Comparison of ENCODE assay signal across 17 cellular contexts in genomic region chr19:48051345-48052033, GRCh38. TPM values are rescaled to one million over a fixed set of nuclear protein-coding genes. Genes with fewer than 3 reads are reported as not detected.
DNase-seq lines count a peak whose midpoint lies in the region; ATAC-seq, FAIRE-seq and TF ChIP-seq lines count a peak whose summit lies in the region.
"Had no signal": no experiment of that assay in that cellular context is flagged by ENCODE, and none has a peak within 500 bp of the region (broad histone marks: within the 10 kb centered on the region; RNA-seq: fewer than 3 reads in every experiment).

No MANE protein-coding gene starts in this region.

- no peaks in the 10 kb centered on the region for H3K9me3 Mint-ChIP-seq in activated T-cell treated with anti-CD3 and anti-CD28 coated beads, Interleukin-2, amount 50 U/mL, for 24 hours

- no peaks in the 10 kb centered on the region for H3K4me1 Mint-ChIP-seq in activated T-cell treated with anti-CD3 and anti-CD28 coated beads, Interleukin-2, amount 50 U/mL, for 24 hours (ENCODE audit: low read depth)
- H3K4me1 Mint-ChIP-seq: CD4-positive, alpha-beta memory T cell had no signal

- H3K27ac ChIP-seq in A549 = no peak overlapping the region
- H3K27ac ChIP-seq: C4-2B had no signal

- no peak for TF ChIP-seq EP300 in A549 (IDR thresholded peaks at IDR 0.05)

- H3K36me3 Mint-ChIP-seq in activated T-cell treated with anti-CD3 and anti-CD28 coated beads, Interleukin-2, amount 50 U/mL, for 24 hours (ENCODE audit: low read depth) = peaks cover 2% of the 10 kb centered on the region

- POLR2A ChIA-PET in A549 (lab: Yijun Ruan, JAX) = no interaction called here
- POLR2A ChIA-PET in HEK293T (lab: Yijun Ruan, JAX) = no interaction called here

- TF ChIP-seq POLR2A in A549 (IDR thresholded peaks at IDR 0.05; ENCODE audit: low read length) = no peak

- WGBS in A549 (ENCODE audit: missing lambda C conversion rate) = 46% methylated on average over 10 of the region's 10 CpGs

- TF ChIP-seq CTCF in A549 (IDR thresholded peaks at IDR 0.05) = no peak

- H3K9me3 ChIP-seq in A549 = peaks cover 21% of the 10 kb centered on the region

- H3K27ac Mint-ChIP-seq in activated T-cell treated with anti-CD3 and anti-CD28 coated beads, Interleukin-2, amount 50 U/mL, for 24 hours = no peak overlapping the region
- H3K27ac Mint-ChIP-seq: CD4-positive, alpha-beta memory T cell had no signal

- CTCF ChIA-PET in A549 (lab: Yijun Ruan, JAX) (interaction anchor here (1.1 to 1.3 kb wide), 2 partner anchors 22 to 88 kb away, joined by 3 to 4 read pairs; no protein-coding TSS in a partner anchor), HEK293T (lab: Yijun Ruan, JAX) (interaction anchor here (0.5 kb wide), 1 partner anchor 50 kb away, joined by 3 read pairs; no protein-coding TSS in a partner anchor)

- TF ChIP-seq RAD21 in A549 (conservative IDR thresholded peaks at IDR 0.05 in 1 of 2, IDR thresholded peaks at IDR 0.05 in 1 of 2) = no peak

- no peak for ATAC-seq in A549
- no peak for ATAC-seq in HG02981 (IDR thresholded peaks at IDR 0.05; ENCODE audit: unreplicated experiment)

- peaks cover 5% of the 10 kb centered on the region for H3K27me3 Mint-ChIP-seq in activated T-cell treated with anti-CD3 and anti-CD28 coated beads, Interleukin-2, amount 50 U/mL, for 24 hours

- H3K4me2 ChIP-seq in A549 = no peak overlapping the region

- H3K4me3 Mint-ChIP-seq in activated T-cell treated with anti-CD3 and anti-CD28 coated beads, Interleukin-2, amount 50 U/mL, for 24 hours = no peak overlapping the region
- H3K4me3 Mint-ChIP-seq: CD4-positive, alpha-beta memory T cell had no signal

- DNase-seq in A549 (ENCODE audit: low read depth in 1 of 2, low spot score in 1 of 2) (no peak), HEK293T (ENCODE audit: extremely low spot score) (no peak), NAMALWA (ENCODE audit: low spot score) (peak; percentile 9), UCSD-AML1 (lab: John Stamatoyannopoulos, UW; ENCODE audit: unreplicated experiment) (peak; percentile 14), mucosa of gallbladder (ENCODE audit: low spot score) (no peak)
- DNase-seq in activated T-cell treated with anti-CD3 and anti-CD28 coated beads, Interleukin-2, amount 50 U/mL, for 24 hours = no peak
- no peak for DNase-seq in activated CD4-positive, alpha-beta T cell treated with anti-CD3 and anti-CD28 coated beads, Interleukin-2, amount 50 U/mL, for 4 hours
- DNase-seq: BE2C; CD4-positive, alpha-beta memory T cell; COR-L47; GF-D8; HCEC 1CT had no signal

- H3K4me3 ChIP-seq in A549 = no peak overlapping the region

- FAIRE-seq in A549 (lab: Jason Lieb, UNC) = no peak
- FAIRE-seq: H1 had no signal

- no peaks in the 10 kb centered on the region for H3K4me1 ChIP-seq in A549
- H3K4me1 ChIP-seq: BE2C had no signal

TF ChIP-seq in A549, 52 proteins besides CTCF, POLR2A, EP300 and RAD21:
- peak; percentile 77 for TF ChIP-seq MAFK (IDR thresholded peaks at IDR 0.05; ENCODE audit: partially characterized antibody)
- no peak for TF ChIP-seq SMC3 (IDR thresholded peaks at IDR 0.05)
- TF ChIP-seq NFE2L2 (conservative IDR thresholded peaks at IDR 0.05; ENCODE audit: low read length) = peak; percentile 58
- TF ChIP-seq ZC3H11A (IDR thresholded peaks at IDR 0.05) = no peak
TF ChIP-seq in A549: peak in this region for 2.

TF ChIP-seq in HEK293T, 16 proteins besides CTCF, POLR2A, EP300 and RAD21:
- TF ChIP-seq ELF4 (IDR thresholded peaks at IDR 0.05) = peak; percentile 75
- TF ChIP-seq ARNT (IDR thresholded peaks at IDR 0.05) = no peak
- TF ChIP-seq SP1 (IDR thresholded peaks at IDR 0.05) = no peak
- TF ChIP-seq SUZ12 (IDR thresholded peaks at IDR 0.05) = no peak

RNA-seq across cellular contexts. Expression of gene CABP5, which starts 7.6 kb away (rescaled TPM):
- polyA plus RNA-seq in A549 (2011; rRNA removed) = not detected in 2 replicates
- polyA plus RNA-seq in A549 (2012; cell fraction: cytosol; rRNA removed) = not detected in 2 replicates
- not detected in 2 replicates for polyA plus RNA-seq in A549 (2012; cell fraction: nucleus; rRNA removed)
- polyA plus RNA-seq in A549 (2017; fragmentation: RNase III; extraction: RNeasy Plus Mini Kit Qiagen cat#74134 plus additional on column Dnase treatment) = not detected in 3 replicates
- polyA minus RNA-seq in A549 (2011; rRNA and poly(A)+ RNA removed) = not detected in 2 replicates
- total RNA-seq in mucosa of gallbladder = not detected
- total RNA-seq: A172; CD4-positive, alpha-beta memory T cell; H1; HT-29 had no signal
- polyA plus RNA-seq: CD4-positive, alpha-beta memory T cell; H1 had no signal

RNA-seq across cellular contexts. Expression of gene ELSPBP1, which starts 57.1 kb away (rescaled TPM):
- polyA plus RNA-seq in A549 (2011; rRNA removed) (not detected in 2 replicates), A549 (2017; fragmentation: RNase III; extraction: RNeasy Plus Mini Kit Qiagen cat#74134 plus additional on column Dnase treatment) (not detected in 3 replicates)
- polyA plus RNA-seq in A549 (2012; cell fraction: cytosol; rRNA removed) = not detected in 2 replicates
- polyA plus RNA-seq in A549 (2012; cell fraction: nucleus; rRNA removed) = not detected in 2 replicates
- not detected in 2 replicates for polyA minus RNA-seq in A549 (2011; rRNA and poly(A)+ RNA removed)
- total RNA-seq in mucosa of gallbladder = not detected
- total RNA-seq: A172; CD4-positive, alpha-beta memory T cell; H1; HT-29 had no signal
- polyA plus RNA-seq: CD4-positive, alpha-beta memory T cell; H1 had no signal

RNA-seq across cellular contexts. Expression of gene PLA2G4C, which starts 59.1 kb away (rescaled TPM):
- 2.1 and 2.8 TPM in 2 replicates for polyA plus RNA-seq in A549 (2011; rRNA removed)
- 1.2 and 1.4 TPM in 2 replicates for polyA plus RNA-seq in A549 (2012; cell fraction: cytosol; rRNA removed)
- polyA plus RNA-seq in A549 (2012; cell fraction: nucleus; rRNA removed) = 5.8 and 10.7 TPM in 2 replicates
- 1.4 to 3.7 TPM (median 2.6 TPM) in 3 replicates for polyA plus RNA-seq in A549 (2017; fragmentation: RNase III; extraction: RNeasy Plus Mini Kit Qiagen cat#74134 plus additional on column Dnase treatment)
- polyA minus RNA-seq in A549 (2011; rRNA and poly(A)+ RNA removed) = 2.7 and 3.2 TPM in 2 replicates
- 10.0 TPM for total RNA-seq in mucosa of gallbladder
- total RNA-seq: HT-29 had no signal

RNA-seq across cellular contexts. Expression of gene BSPH1, which starts 59.5 kb away (rescaled TPM):
- not detected in 2 replicates for polyA plus RNA-seq in A549 (2011; rRNA removed)
- polyA plus RNA-seq in A549 (2012; cell fraction: cytosol; rRNA removed) = not detected in 2 replicates
- not detected in 2 replicates for polyA plus RNA-seq in A549 (2012; cell fraction: nucleus; rRNA removed)
- not detected in 3 replicates for polyA plus RNA-seq in A549 (2017; fragmentation: RNase III; extraction: RNeasy Plus Mini Kit Qiagen cat#74134 plus additional on column Dnase treatment)
- not detected in 2 replicates for polyA minus RNA-seq in A549 (2011; rRNA and poly(A)+ RNA removed)
- not detected for total RNA-seq in mucosa of gallbladder
- total RNA-seq: A172; CD4-positive, alpha-beta memory T cell; H1; HT-29 had no signal
- polyA plus RNA-seq: CD4-positive, alpha-beta memory T cell; H1 had no signal

Comparison
In these comparisons a context has a peak if more than half of its experiments do, and no peak if none do; other contexts are left out.
1. DNase-seq: peak in NAMALWA (single experiment) and UCSD-AML1 (single experiment); none in A549 (0 of 2), HEK293T (single experiment), mucosa of gallbladder (single experiment), activated T-cell treated with anti-CD3 and anti-CD28 coated beads, Interleukin-2, amount 50 U/mL, for 24 hours (single experiment) and activated CD4-positive, alpha-beta T cell treated with anti-CD3 and anti-CD28 coated beads, Interleukin-2, amount 50 U/mL, for 4 hours (0 of 2).